8 cellular contexts compared by ENCODE assay signal in genomic region chrX:124217289-124218251, GRCh38.
DNase-seq lines count a peak whose midpoint lies in the region; ATAC-seq and TF ChIP-seq lines count a peak whose summit lies in the region.

No MANE protein-coding gene starts in this region.

- H3K9me3 Mint-ChIP-seq in CD8-positive, alpha-beta T cell = no peaks in the 10 kb centered on the region
- no peaks in the 10 kb centered on the region for H3K9me3 Mint-ChIP-seq in activated naive CD8-positive, alpha-beta T cell treated with anti-CD3 and anti-CD28 coated beads, Interleukin-2, amount 10 ng/mL, durations not matched to agents 7 days and 5 days

- no peaks in the 10 kb centered on the region for H3K27me3 Mint-ChIP-seq in CD8-positive, alpha-beta T cell (ENCODE audit: low read depth)
- H3K27me3 Mint-ChIP-seq in activated naive CD8-positive, alpha-beta T cell treated with anti-CD3 and anti-CD28 coated beads, Interleukin-2, amount 10 ng/mL, durations not matched to agents 7 days and 5 days = no peaks in the 10 kb centered on the region

- H3K36me3 ChIP-seq in CD8-positive, alpha-beta T cell (ENCODE audit: insufficient read depth, low read length) = no peaks in the 10 kb centered on the region
- no peaks in the 10 kb centered on the region for H3K36me3 ChIP-seq in mesodermal cell (ENCODE audit: control insufficient read depth, insufficient read depth, low read length)

- POLR2A ChIA-PET in CD8-positive, alpha-beta T cell (lab: Charles Lee) = interaction anchor here (0.6 to 2.9 kb wide), 5 partner anchors 13 to 131 kb away, joined by 3 to 16 read pairs (median 4); partner anchors contain the start of gene SH2D1A
- POLR2A ChIA-PET in activated naive CD8-positive, alpha-beta T cell treated with anti-CD3 and anti-CD28 coated beads, Interleukin-2, amount 10 ng/mL, durations not matched to agents 7 days and 5 days (lab: Charles Lee) = interaction anchor here (0.6 to 3.5 kb wide), 5 partner anchors 119 to 439 kb away, joined by 3 to 18 read pairs (median 4); partner anchors contain the start of gene SH2D1A

- peaks cover 53% of the 10 kb centered on the region for H3K4me1 ChIP-seq in CD8-positive, alpha-beta T cell (ENCODE audit: insufficient read depth, low read length)
- H3K4me1 ChIP-seq in mesodermal cell (ENCODE audit: control insufficient read depth, insufficient read depth, low read length, poor library complexity, severe bottlenecking) = peaks cover 15% of the 10 kb centered on the region

- H3K27ac Mint-ChIP-seq in CD8-positive, alpha-beta T cell = peak overlapping the region; percentile 93
- H3K27ac Mint-ChIP-seq in activated naive CD8-positive, alpha-beta T cell treated with anti-CD3 and anti-CD28 coated beads, Interleukin-2, amount 10 ng/mL, durations not matched to agents 7 days and 5 days = peak overlapping the region; percentile 88

- peak overlapping the region; percentile 27 for H3K27ac ChIP-seq in CD8-positive, alpha-beta T cell (ENCODE audit: low read depth, low read length)
- H3K27ac ChIP-seq in mesodermal cell (ENCODE audit: low read depth, low read length, severe bottlenecking) = peak overlapping the region; percentile 98

- H3K4me3 ChIP-seq in CD8-positive, alpha-beta T cell (ENCODE audit: low read depth, low read length) = peak overlapping the region; percentile 18
- H3K4me3 ChIP-seq in mesodermal cell (ENCODE audit: extremely low read depth, insufficient read depth, low read length, poor library complexity, severe bottlenecking) = peak overlapping the region; percentile 2

- no peak for TF ChIP-seq CTCF in CD8-positive, alpha-beta T cell (IDR thresholded peaks at IDR 0.05)

- ATAC-seq in CD8-positive, alpha-beta T cell = peak; percentile 94
- ATAC-seq in GM19397 (IDR thresholded peaks at IDR 0.05; ENCODE audit: unreplicated experiment) (peak; percentile 84), HG03378 (IDR thresholded peaks at IDR 0.05; ENCODE audit: unreplicated experiment) (peak; percentile 65)
- ATAC-seq in activated naive CD8-positive, alpha-beta T cell treated with anti-CD3 and anti-CD28 coated beads, Interleukin-2, amount 10 ng/mL, durations not matched to agents 7 days and 5 days (ENCODE audit: low read depth) = peak; percentile 90

- peaks cover 74% of the 10 kb centered on the region for H3K4me1 Mint-ChIP-seq in CD8-positive, alpha-beta T cell (ENCODE audit: low read depth)
- H3K4me1 Mint-ChIP-seq in activated naive CD8-positive, alpha-beta T cell treated with anti-CD3 and anti-CD28 coated beads, Interleukin-2, amount 10 ng/mL, durations not matched to agents 7 days and 5 days = peaks cover 63% of the 10 kb centered on the region

- H3K4me3 Mint-ChIP-seq in CD8-positive, alpha-beta T cell = peak overlapping the region; percentile 63
- peak overlapping the region; percentile 80 for H3K4me3 Mint-ChIP-seq in activated naive CD8-positive, alpha-beta T cell treated with anti-CD3 and anti-CD28 coated beads, Interleukin-2, amount 10 ng/mL, durations not matched to agents 7 days and 5 days

- no peaks in the 10 kb centered on the region for H3K36me3 Mint-ChIP-seq in CD8-positive, alpha-beta T cell
- no peaks in the 10 kb centered on the region for H3K36me3 Mint-ChIP-seq in activated naive CD8-positive, alpha-beta T cell treated with anti-CD3 and anti-CD28 coated beads, Interleukin-2, amount 10 ng/mL, durations not matched to agents 7 days and 5 days

- no peaks in the 10 kb centered on the region for H3K9me3 ChIP-seq in CD8-positive, alpha-beta T cell (ENCODE audit: low read length)
- H3K9me3 ChIP-seq in mesodermal cell (ENCODE audit: control insufficient read depth, low read length) = no peaks in the 10 kb centered on the region

- intact Hi-C loops in CD8-positive, alpha-beta T cell (cut with DNase I, micrococcal nuclease) = loop anchor here (1.0 to 10.0 kb wide), 5 partner anchors 40 to 519 kb away; partner anchors contain the start of gene SH2D1A (in 1 of the 2)

- CTCF ChIA-PET in CD8-positive, alpha-beta T cell (lab: Charles Lee) = interaction anchor here (1.1 to 1.3 kb wide), 2 partner anchors 25 to 92 kb away, joined by 3 to 4 read pairs; no protein-coding TSS in a partner anchor

- 0% methylated on average over 1 to 2 of the region's 10 CpGs for WGBS in mesodermal cell (ENCODE audit: insufficient coverage in 2 of 2), 2 experiments

- no peaks in the 10 kb centered on the region for H3K27me3 ChIP-seq in CD8-positive, alpha-beta T cell (ENCODE audit: insufficient read depth, low read length)

- DNase-seq in CD8-positive, alpha-beta T cell = peak; percentile 19 to 77 (median 58)
- DNase-seq in SW480 (ENCODE audit: low spot score) = peak; percentile 87
- DNase-seq in activated naive CD8-positive, alpha-beta T cell treated with anti-CD3 and anti-CD28 coated beads, Interleukin-2, amount 10 ng/mL, durations not matched to agents 7 days and 5 days = peak; percentile 43
- no peak for DNase-seq in hepatic stellate cell (ENCODE audit: low spot score)
- DNase-seq in dedifferentiated amniotic fluid mesenchymal stem cell (ENCODE audit: extremely low spot score) = no peak

Comparison
In these comparisons a context has a peak if more than half of its experiments do, and no peak if none do; other contexts are left out.
1. DNase-seq: peak in CD8-positive, alpha-beta T cell (7 of 7), SW480 (single experiment) and activated naive CD8-positive, alpha-beta T cell treated with anti-CD3 and anti-CD28 coated beads, Interleukin-2, amount 10 ng/mL, durations not matched to agents 7 days and 5 days (single experiment); none in hepatic stellate cell (single experiment) and dedifferentiated amniotic fluid mesenchymal stem cell (single experiment).
2. Peak in every context shown above with its lines, with median percentiles within 50 percentile points of each other: ATAC-seq.